Comparison of ENCODE assay signal across 28 cellular contexts in genomic region chr2:14803994-14804393, GRCh38.
"Had no signal": no experiment of that assay in that cellular context is flagged by ENCODE, and none has a peak within 500 bp of the region (broad histone marks: within the 10 kb centered on the region; RNA-seq: fewer than 3 reads in every experiment).

No MANE protein-coding gene starts in this region.

- H3K9me3 ChIP-seq: colonic mucosa, esophagus squamous epithelium, gastrocnemius medialis had no signal

- ATAC-seq: effector memory CD8-positive, alpha-beta T cell; esophagus mucosa; foreskin keratinocyte; gastrocnemius medialis; gastroesophageal sphincter; heart left ventricle; heart right ventricle had no signal

- DNase-seq: colonic mucosa; cortex of kidney; dermis blood vessel endothelial cell; dorsolateral prefrontal cortex; effector CD4-positive, alpha-beta T cell; effector CD8-positive, alpha-beta T cell; effector memory CD4-positive, alpha-beta T cell; effector memory CD8-positive, alpha-beta T cell; endodermal cell; erythroblast; esophagus squamous epithelium; foreskin fibroblast; foreskin keratinocyte; foreskin melanocyte; gastrocnemius medialis; glutamatergic neuron; head of caudate nucleus; heart left ventricle; heart right ventricle had no signal

- H3K27ac ChIP-seq: colonic mucosa, coronary artery, dorsolateral prefrontal cortex, epithelial cell of prostate, esophagus muscularis mucosa, esophagus squamous epithelium, foreskin keratinocyte, gastrocnemius medialis, gastroesophageal sphincter, heart left ventricle, heart right ventricle had no signal

- FAIRE-seq: colon, endometrium, endothelial cell of umbilical vein, frontal cortex had no signal

- H3K27me3 ChIP-seq: colonic mucosa, dorsolateral prefrontal cortex, esophagus muscularis mucosa, esophagus squamous epithelium, foreskin keratinocyte, gastrocnemius medialis, gastroesophageal sphincter, heart left ventricle, heart right ventricle had no signal

- H3K4me3 ChIP-seq: colonic mucosa, coronary artery, dorsolateral prefrontal cortex, esophagus muscularis mucosa, esophagus squamous epithelium, gastrocnemius medialis, gastroesophageal sphincter, heart left ventricle, heart right ventricle had no signal

- H3K36me3 ChIP-seq: colonic mucosa, esophagus muscularis mucosa, esophagus squamous epithelium, gastrocnemius medialis, gastroesophageal sphincter, heart left ventricle, heart right ventricle had no signal

- H3K4me1 ChIP-seq: colonic mucosa, esophagus muscularis mucosa, esophagus squamous epithelium, foreskin keratinocyte, gastrocnemius medialis, gastroesophageal sphincter, heart left ventricle, heart right ventricle had no signal
